17 cellular contexts compared by ENCODE assay signal in the genomic region with DNA sequence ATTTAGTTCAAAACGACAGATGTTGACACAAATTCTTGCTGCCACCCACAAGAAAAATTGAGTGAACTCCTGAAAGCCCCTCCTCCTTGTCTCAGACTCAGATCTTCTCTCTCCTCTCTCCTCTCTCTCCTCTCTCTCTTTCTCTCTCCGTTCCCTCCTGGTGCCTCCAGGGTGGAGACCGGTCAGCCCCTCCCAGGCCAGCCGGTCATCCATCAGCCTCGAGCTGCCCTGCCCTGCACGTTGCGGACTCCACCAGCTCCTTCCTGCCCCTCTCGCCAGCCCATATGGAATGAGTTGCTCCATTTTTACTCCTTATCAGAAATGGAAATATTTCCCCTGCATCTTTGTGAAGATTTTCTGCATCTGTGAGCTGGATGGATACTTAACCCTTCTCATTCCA.
DNase-seq lines count a peak whose midpoint lies in the region; ATAC-seq, FAIRE-seq and TF ChIP-seq lines count a peak whose summit lies in the region.
"Had no signal": no experiment of that assay in that cellular context is flagged by ENCODE, and none has a peak within 500 bp of the region (broad histone marks: within the 10 kb centered on the region; RNA-seq: fewer than 3 reads in every experiment).

No MANE protein-coding gene starts in this region.

- no peak overlapping the region for H3K9ac ChIP-seq in H1 (replicated peaks in 1 of 4; ENCODE audit: extremely low read depth in 1 of 4, low read depth in 3 of 4, low read length in 3 of 4)
- H3K9ac ChIP-seq in neuronal stem cell (ENCODE audit: low read depth, low read length, poor library complexity) = peak overlapping the region; percentile 55
- H3K9ac ChIP-seq: BLaER1 had no signal

- H3K4me3 ChIP-seq in H1 (ENCODE audit: extremely low read depth in 1 of 4, insufficient read depth in 2 of 4, low read depth in 3 of 4, low read length in 4 of 4) (no peak overlapping the region), neuronal stem cell (ENCODE audit: low read length in 2 of 2) (no peak overlapping the region)
- H3K4me3 ChIP-seq: BLaER1 had no signal

- H3K9me3 ChIP-seq in H1 (ENCODE audit: insufficient read depth in 2 of 2, low read depth in 1 of 2, low read length in 1 of 2) (no peaks in the 10 kb centered on the region), neuronal stem cell (replicated peaks in 1 of 2; ENCODE audit: control insufficient read depth in 2 of 2, insufficient read depth in 1 of 2, low read depth in 1 of 2, low read length in 2 of 2) (no peaks in the 10 kb centered on the region)
- H3K9me3 ChIP-seq: Caco-2 had no signal

- no peaks in the 10 kb centered on the region for H4K20me1 ChIP-seq in H1 (replicated peaks in 1 of 2; ENCODE audit: control insufficient read depth in 1 of 2, insufficient read depth in 2 of 2, low read length in 2 of 2)
- H4K20me1 ChIP-seq: BLaER1 had no signal

- H2BK5ac ChIP-seq in H1 (ENCODE audit: low read depth, low read length) (no peak overlapping the region; the same call in 1 of the 2 replicates), neuronal stem cell (ENCODE audit: low read length) (no peak overlapping the region)

- H3K4ac ChIP-seq in H1 (replicated peaks; ENCODE audit: insufficient read length, low read depth, low read length) (no peak overlapping the region), neuronal stem cell (ENCODE audit: low read length) (no peak overlapping the region)

- H3K79me1 ChIP-seq in H1 (ENCODE audit: low read depth, low read length) (no peaks in the 10 kb centered on the region), neuronal stem cell (ENCODE audit: low read depth, low read length) (no peaks in the 10 kb centered on the region)

- H3K36me3 ChIP-seq in H1 (ENCODE audit: control insufficient read depth in 2 of 4, insufficient read depth in 4 of 4, low read length in 3 of 4) (no peaks in the 10 kb centered on the region), neuronal stem cell (replicated peaks in 1 of 2; ENCODE audit: control insufficient read depth in 2 of 2, insufficient read depth in 2 of 2, low read length in 2 of 2) (no peaks in the 10 kb centered on the region)
- H3K36me3 ChIP-seq: BLaER1 had no signal

- H4K5ac ChIP-seq in H1 (ENCODE audit: insufficient read length, low read depth, low read length) = no peak overlapping the region

- no peaks in the 10 kb centered on the region for H3K23me2 ChIP-seq in H1 (ENCODE audit: low read depth, low read length)

- H3K4me2 ChIP-seq in H1 (ENCODE audit: insufficient read depth in 1 of 2, low read depth in 2 of 2, low read length in 2 of 2) (peak overlapping the region in 1 of 2 experiments; percentile 17; a peak in 1 of 4 replicates), neuronal stem cell (ENCODE audit: insufficient read depth, low read length, poor library complexity, severe bottlenecking) (no peak overlapping the region)
- H3K4me2 ChIP-seq: BLaER1 had no signal

- no peak for TF ChIP-seq CTCF in H1 (IDR thresholded peaks at IDR 0.05; ENCODE audit: control extremely low read depth in 1 of 3, insufficient read depth in 1 of 3, low read depth in 1 of 3, low read length in 3 of 3)

- no peak overlapping the region for H3K14ac ChIP-seq in H1 (ENCODE audit: insufficient read length)
- no peak overlapping the region for H3K14ac ChIP-seq in neuronal stem cell (ENCODE audit: low read length)

- no peaks in the 10 kb centered on the region for H3K79me2 ChIP-seq in H1 (ENCODE audit: control insufficient read depth in 1 of 2, insufficient read depth in 2 of 2, low read length in 2 of 2)

- H2BK120ac ChIP-seq in H1 (replicated peaks; ENCODE audit: low read depth, low read length) = no peak overlapping the region
- H2BK120ac ChIP-seq in neuronal stem cell (ENCODE audit: low read depth, low read length) = no peak overlapping the region

- no peak overlapping the region for H3K18ac ChIP-seq in H1 (ENCODE audit: extremely low read depth, low read length)
- no peak overlapping the region for H3K18ac ChIP-seq in neuronal stem cell (ENCODE audit: low read length)

- H3K56ac ChIP-seq in H1 (replicated peaks; ENCODE audit: insufficient read length, low read depth, low read length) = no peak overlapping the region

- H3K27me3 ChIP-seq in H1 (replicated peaks in 1 of 4; ENCODE audit: control insufficient read depth in 3 of 4, extremely low read depth in 1 of 4, insufficient read depth in 3 of 4, low read length in 3 of 4) (no peaks in the 10 kb centered on the region), neuronal stem cell (ENCODE audit: control insufficient read depth in 3 of 3, insufficient read depth in 3 of 3, low read depth in 1 of 3, low read length in 3 of 3) (no peaks in the 10 kb centered on the region)
- H3K27me3 ChIP-seq: BLaER1 had no signal

- H2AFZ ChIP-seq in H1 (ENCODE audit: low read length) (peak overlapping the region; percentile 62; the same call in 1 of the 2 replicates), neuronal stem cell (ENCODE audit: low read length) (no peak overlapping the region)

- TF ChIP-seq EP300 in H1 (IDR thresholded peaks at IDR 0.05; ENCODE audit: borderline replicate concordance in 1 of 2, low read depth in 2 of 2, low read length in 2 of 2) = no peak

- no peak for FAIRE-seq in H1 (lab: Jason Lieb, UNC)
- FAIRE-seq: GM19239, H54 had no signal

- no peak overlapping the region for H2BK15ac ChIP-seq in H1 (ENCODE audit: low read length)
- H2BK15ac ChIP-seq in neuronal stem cell (ENCODE audit: low read length) = no peak overlapping the region

- H3K4me1 ChIP-seq in H1 (replicated peaks in 1 of 4; ENCODE audit: control insufficient read depth in 3 of 4, insufficient read depth in 4 of 4, low read length in 3 of 4) = peaks cover 0 to 12% (median 5%) of the 10 kb centered on the region in 4 experiments; a peak in 5 of 7 replicates
- no peaks in the 10 kb centered on the region for H3K4me1 ChIP-seq in neuronal stem cell (ENCODE audit: control insufficient read depth in 2 of 2, insufficient read depth in 1 of 2, low read depth in 1 of 2, low read length in 2 of 2)
- H3K4me1 ChIP-seq: BLaER1, Caco-2 had no signal

- H3K27ac ChIP-seq in H1 (ENCODE audit: low read depth, low read length) (no peak overlapping the region), neuronal stem cell (replicated peaks; ENCODE audit: low read length) (no peak overlapping the region)
- H3K27ac ChIP-seq: BLaER1 had no signal

- H2BK20ac ChIP-seq in H1 (ENCODE audit: low read length) = peak overlapping the region; percentile 36; the same call in 1 of the 2 replicates

- WGBS in H1 (ENCODE audit: extremely low coverage in 1 of 2, insufficient coverage in 1 of 2, insufficient read length in 1 of 2, insufficient replicate concordance in 2 of 2, low coverage in 1 of 2, low lambda C conversion rate in 2 of 2, missing lambda C conversion rate in 1 of 2), 2 experiments = 59% methylated on average over 8 of the region's 8 CpGs; no CpG with 5 or more reads in 1 of the 2 experiments
- no CpG with 5 or more reads among the region's 8 CpGs for WGBS in neuronal stem cell (ENCODE audit: extremely low coverage in 2 of 2, insufficient read length in 2 of 2, insufficient replicate concordance in 1 of 2), 2 donors

- H2AK5ac ChIP-seq in H1 (ENCODE audit: low read depth, low read length) (no peak overlapping the region), neuronal stem cell (ENCODE audit: low read depth, low read length) (no peak overlapping the region)

- no peak for TF ChIP-seq POLR2A in H1 (IDR thresholded peaks at IDR 0.05; ENCODE audit: control extremely low read depth in 1 of 2, low read depth in 2 of 2, low read length in 2 of 2)

- H3K23ac ChIP-seq in H1 (ENCODE audit: insufficient read length) (no peak overlapping the region), neuronal stem cell (ENCODE audit: low read depth, low read length, poor library complexity) (no peak overlapping the region)

- no peak for TF ChIP-seq RAD21 in H1 (IDR thresholded peaks at IDR 0.05 in 1 of 2, conservative IDR thresholded peaks at IDR 0.05 in 1 of 2; ENCODE audit: low read depth in 2 of 2, low read length in 2 of 2)

- H4K8ac ChIP-seq in H1 (ENCODE audit: extremely low read depth, insufficient read depth, low read length) = no peak overlapping the region
- H4K8ac ChIP-seq in neuronal stem cell (ENCODE audit: low read depth, low read length) = no peak overlapping the region

- no peak overlapping the region for H4K91ac ChIP-seq in H1 (replicated peaks; ENCODE audit: insufficient read length, low read length)
- no peak overlapping the region for H4K91ac ChIP-seq in neuronal stem cell (ENCODE audit: low read depth, low read length, poor library complexity)

- ATAC-seq in GM18498 (IDR thresholded peaks at IDR 0.05; ENCODE audit: unreplicated experiment) = no peak

- CTCF ChIA-PET in H1 (lab: Charles Lee; ENCODE audit: partially characterized antibody) = interaction anchor here (1.0 to 3.1 kb wide), 10 partner anchors 9 to 61 kb away, joined by 3 to 18 read pairs (median 4); no protein-coding TSS in a partner anchor

- POLR2A ChIA-PET in H1 (lab: Charles Lee; ENCODE audit: partially characterized antibody) = interaction anchor here (1.0 kb wide), 1 partner anchor 10 kb away, joined by 4 read pairs; no protein-coding TSS in a partner anchor

- DNase-seq in GM03348 (ENCODE audit: low spot score) (peak; percentile 13), H1 (ENCODE audit: low read depth in 1 of 2, low spot score in 2 of 2) (no peak), iPS-NIHi11 (ENCODE audit: low spot score) (peak; percentile 23), neuronal stem cell (ENCODE audit: low spot score) (no peak), amygdala (lab: John Stamatoyannopoulos, UW) (no peak), dermis blood vessel endothelial cell (no peak)
- DNase-seq in activated CD8-positive, alpha-beta memory T cell treated with anti-CD3 and anti-CD28 coated beads, Interleukin-2, amount 50 U/mL, for 4 hours = no peak
- DNase-seq: 8988T; AML-193; Caco-2; CD8-positive, alpha-beta memory T cell; DND-41; GF-D8 had no signal

- H2BK12ac ChIP-seq in H1 (ENCODE audit: low read depth, low read length) = peak overlapping the region; percentile 19; the same call in 1 of the 2 replicates
- no peak overlapping the region for H2BK12ac ChIP-seq in neuronal stem cell (ENCODE audit: low read length)

TF ChIP-seq in H1, 55 proteins besides CTCF, POLR2A, EP300 and RAD21:
- TF ChIP-seq SIX5 (IDR thresholded peaks at IDR 0.05; ENCODE audit: low read depth, low read length) = no peak
- TF ChIP-seq, protein P1, sequence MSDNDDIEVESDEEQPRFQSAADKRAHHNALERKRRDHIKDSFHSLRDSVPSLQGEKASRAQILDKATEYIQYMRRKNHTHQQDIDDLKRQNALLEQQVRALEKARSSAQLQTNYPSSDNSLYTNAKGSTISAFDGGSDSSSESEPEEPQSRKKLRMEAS (IDR thresholded peaks at IDR 0.05) = peak; percentile 44; the same call in 1 of the 2 replicates

Comparison
In these comparisons a context has a peak if more than half of its experiments do, and no peak if none do; other contexts are left out.
1. DNase-seq: peak in GM03348 (single experiment) and iPS-NIHi11 (single experiment); none in H1 (0 of 2), neuronal stem cell (single experiment), activated CD8-positive, alpha-beta memory T cell treated with anti-CD3 and anti-CD28 coated beads, Interleukin-2, amount 50 U/mL, for 4 hours (single experiment), amygdala (0 of 56) and dermis blood vessel endothelial cell (single experiment).